ENCODE assay signal across 8 cellular contexts in the genomic region with DNA sequence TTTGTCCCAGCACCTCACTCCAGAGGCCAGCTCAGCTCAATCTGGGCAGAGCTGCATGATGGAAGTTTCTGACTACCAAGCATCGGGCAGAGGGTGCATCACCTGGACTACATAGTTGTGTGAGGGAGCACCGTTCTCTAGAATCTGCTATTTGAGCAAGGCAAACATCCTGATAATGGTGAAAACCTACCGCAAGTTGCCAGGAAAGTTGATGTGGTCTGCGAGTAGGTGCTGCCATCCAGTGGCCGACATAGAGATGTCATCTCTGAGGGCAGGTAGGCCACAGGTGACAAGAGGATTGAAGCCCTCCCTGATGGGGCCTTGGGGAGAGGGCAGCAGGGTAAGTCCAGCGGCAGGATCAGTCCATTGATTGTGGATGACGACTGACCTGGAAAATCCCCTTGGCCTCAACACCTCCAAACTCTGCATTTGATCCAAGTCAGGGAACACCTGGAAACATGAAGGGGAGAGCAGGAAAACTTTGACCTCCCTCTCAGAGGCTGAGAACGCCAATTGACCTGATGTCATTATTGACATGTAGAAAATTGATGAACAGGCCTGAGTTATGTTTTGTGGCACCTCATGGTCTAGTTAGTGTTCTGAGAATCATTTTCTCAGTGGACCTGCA. TPM values are rescaled to one million over a fixed set of nuclear protein-coding genes. Genes with fewer than 3 reads are reported as not detected.
A peak's percentile ranks its signal among the peaks of the same experiment; 100 is the strongest.
DNase-seq lines count a peak whose midpoint lies in the region; ATAC-seq and TF ChIP-seq lines count a peak whose summit lies in the region.

No MANE protein-coding gene starts in this region.

- WGBS in spleen, 5 donors = 21 to 23% (median 22%) methylated on average over 8 of the region's 8 CpGs

- H3K9me3 ChIP-seq in BE2C (no peaks in the 10 kb centered on the region), spleen (peaks cover 0 to 12% (median 5%) of the 10 kb centered on the region in 8 donors), uterus (no peaks in the 10 kb centered on the region)

- H3K36me3 ChIP-seq in BE2C = no peaks in the 10 kb centered on the region
- no peaks in the 10 kb centered on the region for H3K36me3 ChIP-seq in spleen
- H3K36me3 ChIP-seq in uterus = no peaks in the 10 kb centered on the region

- peak; percentile 54 for TF ChIP-seq CTCF in BE2C (IDR thresholded peaks at IDR 0.05; ENCODE audit: low read depth, low read length)
- peak in 2 of 11 experiments; percentile 25 to 34 for TF ChIP-seq CTCF in spleen (IDR thresholded peaks at IDR 0.05 in 8 of 11, conservative IDR thresholded peaks at IDR 0.05 in 3 of 11)
- no peak for TF ChIP-seq CTCF in uterus (IDR thresholded peaks at IDR 0.05)

- TF ChIP-seq POLR2A in spleen (IDR thresholded peaks at IDR 0.05) = no peak
- no peak for TF ChIP-seq POLR2A in uterus (IDR thresholded peaks at IDR 0.05)

- no peaks in the 10 kb centered on the region for H3K4me1 ChIP-seq in BE2C
- no peaks in the 10 kb centered on the region for H3K4me1 ChIP-seq in spleen
- H3K4me1 ChIP-seq in uterus = no peaks in the 10 kb centered on the region

- H3K27ac ChIP-seq in spleen = no peak overlapping the region
- H3K27ac ChIP-seq in uterus = no peak overlapping the region

- DNase-seq in BE2C (peak; percentile 16), OCI-M1 (lab: John Stamatoyannopoulos, UW) (peak; percentile 29), ecto neural progenitor cell (ENCODE audit: low spot score) (peak; percentile 52), spleen (no peak), uterus (no peak)
- peak; percentile 12 for DNase-seq in stimulated activated CD4-positive, alpha-beta T cell treated with anti-CD3 and anti-CD28 coated beads, Interleukin-4, amount 100 ng/mL, for 24 hours

- H3K4me3 ChIP-seq in BE2C (ENCODE audit: low read depth, low read length) (no peak overlapping the region), spleen (no peak overlapping the region), uterus (no peak overlapping the region)

- intact Hi-C loops in spleen (cut with DNase I; ENCODE audit: low total_unique reads) (no loop called here), uterus (cut with DNase I; ENCODE audit: low total_unique reads) (no loop called here)

- H3K27me3 ChIP-seq in BE2C (no peaks in the 10 kb centered on the region), spleen (replicated peaks in 1 of 7) (peaks cover 0 to 16% (median 0%) of the 10 kb centered on the region in 7 donors), uterus (no peaks in the 10 kb centered on the region)

- ATAC-seq in GM18519 (IDR thresholded peaks at IDR 0.05; ENCODE audit: low FRiP score, unreplicated experiment) (peak; percentile 89), HG03064 (IDR thresholded peaks at IDR 0.05; ENCODE audit: low read depth, unreplicated experiment) (peak; percentile 91)

RNA-seq across cellular contexts. Expression of a gene that starts 3.9 kb away (rescaled TPM):
- polyA plus RNA-seq in BE2C (2012; ENCODE audit: insufficient read depth, insufficient read length, low read depth) = 0.17 TPM
- total RNA-seq in spleen (not detected), uterus (under 1 TPM in 3 of 4 donors, not detected in 1; 0.24 to 0.88 (median 0.62) TPM)
- not detected for polyA plus RNA-seq in spleen

RNA-seq across cellular contexts. Expression of a gene that starts 34.1 kb away (rescaled TPM):
- not detected for polyA plus RNA-seq in BE2C (2012; ENCODE audit: insufficient read depth, insufficient read length, low read depth)
- under 1 TPM in 2 of 7 donors, not detected in 5; 0.46 to 0.57 TPM for total RNA-seq in spleen
- not detected for polyA plus RNA-seq in spleen
- total RNA-seq in uterus = not detected

Comparison
In these comparisons a context has a peak if more than half of its experiments do, and no peak if none do; other contexts are left out.
1. DNase-seq: peak in BE2C (single experiment), OCI-M1 (single experiment), ecto neural progenitor cell (single experiment) and stimulated activated CD4-positive, alpha-beta T cell treated with anti-CD3 and anti-CD28 coated beads, Interleukin-4, amount 100 ng/mL, for 24 hours (single experiment); none in spleen (single experiment) and uterus (0 of 2).